ENCODE assay signal across 27 cellular contexts in genomic region chr22:36069368-36069767, GRCh38.
"Had no signal": no experiment of that assay in that cellular context is flagged by ENCODE, and none has a peak within 500 bp of the region (broad histone marks: within the 10 kb centered on the region; RNA-seq: fewer than 3 reads in every experiment).

No MANE protein-coding gene starts in this region.

- H3K4me2 ChIP-seq: smooth muscle cell had no signal

- H3K27me3 ChIP-seq: colonic mucosa, esophagus muscularis mucosa, foreskin keratinocyte, ovary, testis, tibial artery, upper lobe of left lung had no signal

- FAIRE-seq: endothelial cell of umbilical vein, keratinocyte, urothelium cell line had no signal

- H3K4me3 ChIP-seq: colonic mucosa, esophagus muscularis mucosa, lower lobe of right lung, ovary, smooth muscle cell, testis, tibial artery, upper lobe of left lung had no signal

- H3K9me3 ChIP-seq: colonic mucosa, esophagus muscularis mucosa, lower lobe of right lung, ovary, testis, tibial artery, upper lobe of left lung had no signal

- H3K27me3 Mint-ChIP-seq: progenitor cell of endocrine pancreas had no signal

- H3K36me3 ChIP-seq: colonic mucosa, esophagus muscularis mucosa, lower lobe of right lung, ovary, tibial artery, upper lobe of left lung had no signal

- ATAC-seq: foreskin keratinocyte; left ventricle myocardium superior; lower lobe of right lung; naive thymus-derived CD8-positive, alpha-beta T cell; sciatic nerve; stimulated activated naive CD8-positive, alpha-beta T cell treated with anti-CD3 and anti-CD28 coated beads, Interleukin-15, Interleukin-2, amounts not matched to agents 100 U/mL and 50 U/mL, for 24 hours had no signal

- H3K4me3 Mint-ChIP-seq: dendritic cell treated with granulocyte-macrophage colony-stimulating factor and Interleukin-4, amounts not matched to agents 40 ng/mL and 50 ng/mL, for 4 days; immature natural killer cell; naive thymus-derived CD8-positive, alpha-beta T cell had no signal

- H3K4me1 ChIP-seq: colonic mucosa, foreskin keratinocyte had no signal

- DNase-seq: colonic mucosa; effector CD8-positive, alpha-beta T cell; foreskin keratinocyte; hypothalamus; immature natural killer cell; left ventricle myocardium superior; lower lobe of right lung; naive thymus-derived CD8-positive, alpha-beta T cell; occipital lobe; ovary; stimulated activated CD4-positive, alpha-beta T cell treated with anti-CD3 and anti-CD28 coated beads, Interleukin-12 subunit alpha, Interleukin-12 subunit beta, amount 100 ng/mL, for 4 hours; stimulated activated CD4-positive, alpha-beta T cell treated with anti-CD3 and anti-CD28 coated beads, Interleukin-1b, Interleukin-23, amount 100 ng/mL, for 48 hours; stimulated activated CD4-positive, alpha-beta T cell treated with anti-CD3 and anti-CD28 coated beads, Interleukin-4, amount 100 ng/mL, for 1 hour; stimulated activated CD8-positive, alpha-beta memory T cell treated with anti-CD3 and anti-CD28 coated beads, Interleukin-4, amount 100 ng/mL, for 48 hours; stimulated activated naive CD8-positive, alpha-beta T cell treated with anti-CD3 and anti-CD28 coated beads, Interleukin-15, Interleukin-2, amounts not matched to agents 100 U/mL and 50 U/mL, for 24 hours; substantia nigra; testis; tibial artery; upper lobe of left lung had no signal

- H3K27ac Mint-ChIP-seq: dendritic cell treated with granulocyte-macrophage colony-stimulating factor and Interleukin-4, amounts not matched to agents 40 ng/mL and 50 ng/mL, for 4 days; naive thymus-derived CD8-positive, alpha-beta T cell; progenitor cell of endocrine pancreas had no signal

- H3K36me3 Mint-ChIP-seq: naive thymus-derived CD8-positive, alpha-beta T cell had no signal

- H3K27ac ChIP-seq: colonic mucosa, esophagus muscularis mucosa, foreskin keratinocyte, lower lobe of right lung, ovary, testis, tibial artery, upper lobe of left lung had no signal

- H3K9me3 Mint-ChIP-seq: dendritic cell treated with granulocyte-macrophage colony-stimulating factor and Interleukin-4, amounts not matched to agents 40 ng/mL and 50 ng/mL, for 4 days; immature natural killer cell; naive thymus-derived CD8-positive, alpha-beta T cell had no signal
